In genomic region chr15:91522609-91523332, GRCh38 we compare ENCODE assay signal across 8 cellular contexts.
DNase-seq lines count a peak whose midpoint lies in the region; ATAC-seq and TF ChIP-seq lines count a peak whose summit lies in the region.
"Had no signal": no experiment of that assay in that cellular context is flagged by ENCODE, and none has a peak within 500 bp of the region (broad histone marks: within the 10 kb centered on the region; RNA-seq: fewer than 3 reads in every experiment).

No MANE protein-coding gene starts in this region.

- H3K27ac ChIP-seq in endodermal cell (ENCODE audit: low read depth, low read length), result no peak overlapping the region
- H3K27ac ChIP-seq: parathyroid adenoma had no signal

- H3K9ac ChIP-seq in endodermal cell (ENCODE audit: extremely low read depth, low read length, poor library complexity, severe bottlenecking), result no peak overlapping the region
- H3K9ac ChIP-seq: parathyroid adenoma had no signal

- H3K4me3 Mint-ChIP-seq in endodermal cell, result no peak overlapping the region
- no peak overlapping the region for H3K4me3 Mint-ChIP-seq in stimulated activated memory B cell treated with anti-CD40 and anti-IgM and Interleukin-4, amounts not matched to agents 10 μg/mL and 1 μg/mL and 100 μg/mL, for 72 hours

- no peak for TF ChIP-seq POLR2A in lower leg skin (IDR thresholded peaks at IDR 0.05)

- DNase-seq in EH (ENCODE audit: low read depth) (peak; percentile 54), NCI-H69 (lab: John Stamatoyannopoulos, UW) (peak; percentile 68), endodermal cell (peak; percentile 43), occipital lobe (lab: John Stamatoyannopoulos, UW) (peak; percentile 1), lower leg skin (ENCODE audit: low spot score in 2 of 2) (no peak)

- H3K4me3 ChIP-seq in endodermal cell (ENCODE audit: low read length) (no peak overlapping the region), lower leg skin (ENCODE audit: low read depth, poor library complexity, severe bottlenecking) (no peak overlapping the region)

- intact Hi-C loops in lower leg skin (cut with DNase I; ENCODE audit: low total_unique reads), result no loop called here

- H3K9me3 ChIP-seq in endodermal cell (ENCODE audit: control insufficient read depth, low read length), result peaks cover 25% of the 10 kb centered on the region

- H3K36me3 ChIP-seq in endodermal cell (ENCODE audit: control insufficient read depth, insufficient read depth, low read length), result no peaks in the 10 kb centered on the region

- H3K36me3 Mint-ChIP-seq in endodermal cell (ENCODE audit: low read depth), result peaks cover 4% of the 10 kb centered on the region
- no peaks in the 10 kb centered on the region for H3K36me3 Mint-ChIP-seq in stimulated activated memory B cell treated with anti-CD40 and anti-IgM and Interleukin-4, amounts not matched to agents 10 μg/mL and 1 μg/mL and 100 μg/mL, for 72 hours

- no peak for ATAC-seq in stimulated activated memory B cell treated with anti-CD40 and anti-IgM and Interleukin-4, amounts not matched to agents 10 μg/mL and 1 μg/mL and 100 μg/mL, for 72 hours
- no peak for ATAC-seq in HG02798 (IDR thresholded peaks at IDR 0.05; ENCODE audit: poor library complexity, unreplicated experiment)

- WGBS in endodermal cell (ENCODE audit: insufficient coverage in 1 of 2, insufficient read length in 1 of 2), 2 experiments, result 76 to 80% methylated on average over 2 of the region's 2 CpGs
- WGBS in lower leg skin, 2 donors, result 57 to 61% methylated on average over 2 of the region's 2 CpGs

- peaks cover 19% of the 10 kb centered on the region for H3K4me1 Mint-ChIP-seq in endodermal cell
- H3K4me1 Mint-ChIP-seq in stimulated activated memory B cell treated with anti-CD40 and anti-IgM and Interleukin-4, amounts not matched to agents 10 μg/mL and 1 μg/mL and 100 μg/mL, for 72 hours, result no peaks in the 10 kb centered on the region

- H3K27me3 Mint-ChIP-seq in endodermal cell (ENCODE audit: insufficient read depth), result peaks cover 4% of the 10 kb centered on the region
- H3K27me3 Mint-ChIP-seq in stimulated activated memory B cell treated with anti-CD40 and anti-IgM and Interleukin-4, amounts not matched to agents 10 μg/mL and 1 μg/mL and 100 μg/mL, for 72 hours, result peaks cover 10% of the 10 kb centered on the region

- no peaks in the 10 kb centered on the region for H3K27me3 ChIP-seq in endodermal cell (ENCODE audit: control insufficient read depth, insufficient read depth, low read length, poor library complexity, severe bottlenecking)

- TF ChIP-seq CTCF in endodermal cell (conservative IDR thresholded peaks at IDR 0.05) (peak; percentile 78), lower leg skin (IDR thresholded peaks at IDR 0.05) (no peak)

- peaks cover 4% of the 10 kb centered on the region for H3K4me1 ChIP-seq in endodermal cell (ENCODE audit: control insufficient read depth, insufficient read depth, low read length)
- H3K4me1 ChIP-seq: parathyroid adenoma had no signal

- H3K27ac Mint-ChIP-seq in endodermal cell, result no peak overlapping the region
- no peak overlapping the region for H3K27ac Mint-ChIP-seq in stimulated activated memory B cell treated with anti-CD40 and anti-IgM and Interleukin-4, amounts not matched to agents 10 μg/mL and 1 μg/mL and 100 μg/mL, for 72 hours

- peaks cover 31% of the 10 kb centered on the region for H3K9me3 Mint-ChIP-seq in endodermal cell
- no peaks in the 10 kb centered on the region for H3K9me3 Mint-ChIP-seq in stimulated activated memory B cell treated with anti-CD40 and anti-IgM and Interleukin-4, amounts not matched to agents 10 μg/mL and 1 μg/mL and 100 μg/mL, for 72 hours

Comparison
In these comparisons a context has a peak if more than half of its experiments do, and no peak if none do; other contexts are left out.
1. DNase-seq: peak in EH (single experiment), NCI-H69 (single experiment), endodermal cell (single experiment) and occipital lobe (single experiment); none in lower leg skin (0 of 2).